12 cellular contexts compared by ENCODE assay signal in the genomic region with DNA sequence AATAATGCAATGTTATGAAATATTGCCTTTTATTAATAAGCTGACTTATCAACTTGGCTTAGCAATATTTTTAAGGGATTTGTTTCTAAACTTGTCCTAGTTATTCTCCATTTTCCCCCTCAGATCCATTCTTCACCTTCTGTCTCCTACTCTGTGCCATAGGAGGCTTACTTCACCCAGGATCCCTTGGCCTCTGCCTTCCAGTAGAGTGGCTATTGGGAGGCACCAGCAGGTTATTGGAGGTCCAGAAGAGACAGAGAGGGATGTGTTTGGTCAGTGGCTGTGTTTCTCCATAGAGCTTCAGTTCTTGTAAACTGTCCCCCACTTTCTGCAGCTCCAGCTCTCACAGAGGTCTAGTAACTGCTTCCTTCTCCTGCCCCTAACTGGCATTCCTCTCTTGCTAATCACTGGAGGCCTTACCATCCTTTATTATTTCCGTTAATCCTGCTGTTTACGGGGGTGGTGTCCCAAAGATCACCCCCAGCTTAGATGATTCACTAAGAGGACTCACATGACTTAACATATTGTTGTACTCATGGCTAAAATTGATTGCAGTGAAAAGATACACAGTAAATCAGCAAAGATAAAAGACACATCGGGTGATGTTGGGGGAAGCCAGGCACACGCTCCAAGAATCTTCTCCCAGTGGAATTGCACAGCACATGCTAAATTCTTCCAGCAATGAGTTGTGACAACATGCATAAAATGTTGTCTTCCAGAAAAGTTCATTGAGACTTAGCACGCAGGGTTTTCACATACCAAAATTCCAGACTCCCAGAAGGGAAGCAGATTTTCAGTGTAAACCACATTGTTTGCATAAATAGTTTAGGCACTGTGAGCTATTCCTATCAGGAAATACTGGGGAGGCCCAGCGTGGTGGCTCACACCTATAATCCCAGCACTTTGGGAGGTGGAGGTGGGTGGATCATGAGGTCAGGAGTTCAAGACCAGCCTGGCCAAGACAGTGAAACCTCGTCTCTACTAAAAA.
DNase-seq lines count a peak whose midpoint lies in the region; ATAC-seq and TF ChIP-seq lines count a peak whose summit lies in the region.
"Had no signal": no experiment of that assay in that cellular context is flagged by ENCODE, and none has a peak within 500 bp of the region (broad histone marks: within the 10 kb centered on the region; RNA-seq: fewer than 3 reads in every experiment).

No MANE protein-coding gene starts in this region.

- H3K36me3 ChIP-seq in RWPE2 (ENCODE audit: low read depth) (no peaks in the 10 kb centered on the region), fibroblast of lung (ENCODE audit: control insufficient read depth, insufficient read depth, low read length) (no peaks in the 10 kb centered on the region), spleen (no peaks in the 10 kb centered on the region)

- H3K4me1 ChIP-seq in RWPE2 (ENCODE audit: insufficient read depth, poor library complexity, severe bottlenecking) (peaks cover 8% of the 10 kb centered on the region), fibroblast of lung (ENCODE audit: control insufficient read depth, extremely low read depth, insufficient read depth, low read length) (peaks cover 21% of the 10 kb centered on the region), spleen (no peaks in the 10 kb centered on the region)

- DNase-seq in GM03348 (ENCODE audit: low spot score), result peak; percentile 82
- DNase-seq in RWPE2 (ENCODE audit: low spot score), result no peak
- DNase-seq in fibroblast of lung (ENCODE audit: low read depth in 2 of 2), result peak; percentile 91 to 95
- peak; percentile 80 for DNase-seq in pulmonary artery endothelial cell (ENCODE audit: low read depth, low spot score)
- DNase-seq in activated CD4-positive, alpha-beta memory T cell treated with anti-CD3 and anti-CD28 coated beads, Interleukin-2, amount 10 ng/mL, durations not matched to agents 7 days and 5 days, result no peak
- no peak for DNase-seq in spleen
- no peak for DNase-seq in HuH-7 (ENCODE audit: low spot score)
- DNase-seq: activated T-cell treated with anti-CD3 and anti-CD28 coated beads, Interleukin-2, amount 50 U/mL, for 24 hours; DMS53; natural killer cell; NCI-H1417 had no signal

- ATAC-seq in RWPE2 (ENCODE audit: low read depth) (peak; percentile 84), esophagus mucosa (no peak)
- ATAC-seq: natural killer cell had no signal

- H3K4me1 Mint-ChIP-seq in activated CD4-positive, alpha-beta memory T cell treated with anti-CD3 and anti-CD28 coated beads, Interleukin-2, amount 10 ng/mL, durations not matched to agents 7 days and 5 days, result no peaks in the 10 kb centered on the region
- H3K4me1 Mint-ChIP-seq: natural killer cell had no signal

- H3K9ac ChIP-seq in fibroblast of lung (ENCODE audit: insufficient read depth, low read length), result peak overlapping the region; percentile 34

- H3K9me3 ChIP-seq in RWPE2 (ENCODE audit: severe bottlenecking) (no peaks in the 10 kb centered on the region), fibroblast of lung (ENCODE audit: control insufficient read depth, insufficient read depth, low read depth, low read length) (no peaks in the 10 kb centered on the region), spleen (no peaks in the 10 kb centered on the region)

- no peaks in the 10 kb centered on the region for H4K20me1 ChIP-seq in fibroblast of lung (ENCODE audit: control insufficient read depth, extremely low read depth, insufficient read depth, low read length)

- H2AFZ ChIP-seq in fibroblast of lung (ENCODE audit: low read length), result no peak overlapping the region

- no peak overlapping the region for H3K27ac ChIP-seq in RWPE2 (ENCODE audit: poor library complexity, severe bottlenecking)
- H3K27ac ChIP-seq in fibroblast of lung (ENCODE audit: insufficient read depth, low read length), result peak overlapping the region; percentile 83
- H3K27ac ChIP-seq in spleen, result no peak overlapping the region

- H3K27ac Mint-ChIP-seq in activated CD4-positive, alpha-beta memory T cell treated with anti-CD3 and anti-CD28 coated beads, Interleukin-2, amount 10 ng/mL, durations not matched to agents 7 days and 5 days, result no peak overlapping the region
- H3K27ac Mint-ChIP-seq: activated T-cell treated with anti-CD3 and anti-CD28 coated beads, Interleukin-2, amount 50 U/mL, for 24 hours; natural killer cell had no signal

- whole genome bisulfite sequencing in spleen, 5 donors, result 68 to 79% (median 75%) methylated on average over 7 of the region's 7 CpGs

- H3K4me3 Mint-ChIP-seq in activated CD4-positive, alpha-beta memory T cell treated with anti-CD3 and anti-CD28 coated beads, Interleukin-2, amount 10 ng/mL, durations not matched to agents 7 days and 5 days, result no peak overlapping the region
- H3K4me3 Mint-ChIP-seq: activated T-cell treated with anti-CD3 and anti-CD28 coated beads, Interleukin-2, amount 50 U/mL, for 24 hours; natural killer cell had no signal

- H3K4me3 ChIP-seq in RWPE2 (ENCODE audit: severe bottlenecking) (no peak overlapping the region), fibroblast of lung (replicated peaks in 1 of 4; ENCODE audit: control extremely low read depth in 1 of 4, insufficient read depth in 1 of 4, low read depth in 3 of 4, low read length in 4 of 4) (no peak overlapping the region), spleen (no peak overlapping the region)

- CTCF ChIA-PET in activated CD4-positive, alpha-beta memory T cell treated with anti-CD3 and anti-CD28 coated beads, Interleukin-2, amount 10 ng/mL, durations not matched to agents 7 days and 5 days (lab: Charles Lee), result interaction anchor here (3.3 kb wide), 1 partner anchor 9 kb away, joined by 12 read pairs; no protein-coding TSS in a partner anchor

- H3K27me3 ChIP-seq in RWPE2 (ENCODE audit: insufficient read depth, poor library complexity, severe bottlenecking) (no peaks in the 10 kb centered on the region), fibroblast of lung (ENCODE audit: control insufficient read depth, insufficient read depth, low read length) (no peaks in the 10 kb centered on the region), spleen (replicated peaks in 1 of 7) (peaks cover 0 to 23% (median 0%) of the 10 kb centered on the region in 7 donors)

- no peak for TF ChIP-seq POLR2A in spleen (IDR thresholded peaks at IDR 0.05)

- H3K36me3 Mint-ChIP-seq in activated CD4-positive, alpha-beta memory T cell treated with anti-CD3 and anti-CD28 coated beads, Interleukin-2, amount 10 ng/mL, durations not matched to agents 7 days and 5 days (ENCODE audit: low read depth), result no peaks in the 10 kb centered on the region
- H3K36me3 Mint-ChIP-seq: natural killer cell had no signal

- intact Hi-C loops in spleen (cut with DNase I; ENCODE audit: low total_unique reads), result no loop called here

- H3K27me3 Mint-ChIP-seq in activated CD4-positive, alpha-beta memory T cell treated with anti-CD3 and anti-CD28 coated beads, Interleukin-2, amount 10 ng/mL, durations not matched to agents 7 days and 5 days, result peaks cover 28% of the 10 kb centered on the region

- POLR2A ChIA-PET in activated CD4-positive, alpha-beta memory T cell treated with anti-CD3 and anti-CD28 coated beads, Interleukin-2, amount 10 ng/mL, durations not matched to agents 7 days and 5 days (lab: Charles Lee), result no interaction called here

- H3K4me2 ChIP-seq in fibroblast of lung (ENCODE audit: extremely low read depth, insufficient read depth, low read length), result peak overlapping the region; percentile 60

- no peaks in the 10 kb centered on the region for H3K79me2 ChIP-seq in fibroblast of lung (ENCODE audit: control insufficient read depth, insufficient read depth, low read length)

- H3K9me3 Mint-ChIP-seq in activated CD4-positive, alpha-beta memory T cell treated with anti-CD3 and anti-CD28 coated beads, Interleukin-2, amount 10 ng/mL, durations not matched to agents 7 days and 5 days, result no peaks in the 10 kb centered on the region
- H3K9me3 Mint-ChIP-seq: activated T-cell treated with anti-CD3 and anti-CD28 coated beads, Interleukin-2, amount 50 U/mL, for 24 hours; natural killer cell had no signal

- TF ChIP-seq CTCF in RWPE2 (IDR thresholded peaks at IDR 0.05; ENCODE audit: poor library complexity, severe bottlenecking) (no peak), fibroblast of lung (conservative IDR thresholded peaks at IDR 0.05 in 1 of 2, IDR thresholded peaks at IDR 0.05 in 1 of 2; ENCODE audit: low read depth in 1 of 2, low read length in 2 of 2) (no peak), spleen (IDR thresholded peaks at IDR 0.05 in 8 of 11, conservative IDR thresholded peaks at IDR 0.05 in 3 of 11) (no peak)

Comparison
In these comparisons a context has a peak if more than half of its experiments do, and no peak if none do; other contexts are left out.
1. DNase-seq: peak in GM03348 (single experiment), fibroblast of lung (2 of 2) and pulmonary artery endothelial cell (single experiment); none in RWPE2 (single experiment), activated CD4-positive, alpha-beta memory T cell treated with anti-CD3 and anti-CD28 coated beads, Interleukin-2, amount 10 ng/mL, durations not matched to agents 7 days and 5 days (single experiment), spleen (single experiment) and HuH-7 (single experiment).